8 cellular contexts compared by ENCODE assay signal in genomic region chr1:155207578-155208405, GRCh38. TPM values are rescaled to one million over a fixed set of nuclear protein-coding genes. Genes with fewer than 3 reads are reported as not detected.
DNase-seq lines count a peak whose midpoint lies in the region; ATAC-seq and TF ChIP-seq lines count a peak whose summit lies in the region.

TSS of gene THBS3 (minus strand) at chr1:155207897. CDS start at chr1:155207876, 21 bp downstream.

- H3K27ac Mint-ChIP-seq in activated naive CD4-positive, alpha-beta T cell treated with anti-CD3 and anti-CD28 coated beads, Interleukin-2, amount 50 U/mL, for 72 hours: peak within 1 kb of the TSS; percentile 93 to 96
- H3K27ac Mint-ChIP-seq in osteocyte (ENCODE audit: unreplicated experiment): peak within 1 kb of the TSS; percentile 100

- no peaks in the 10 kb centered on the region for H3K9me3 Mint-ChIP-seq in activated naive CD4-positive, alpha-beta T cell treated with anti-CD3 and anti-CD28 coated beads, Interleukin-2, amount 50 U/mL, for 72 hours
- no peaks in the 10 kb centered on the region for H3K9me3 Mint-ChIP-seq in osteocyte (ENCODE audit: unreplicated experiment)

- no peak for TF ChIP-seq CTCF in osteocyte (IDR thresholded peaks at IDR 0.05)

- intact Hi-C loops in Right ventricle myocardium superior (cut with DNase I): no loop called here

- H3K36me3 Mint-ChIP-seq in activated naive CD4-positive, alpha-beta T cell treated with anti-CD3 and anti-CD28 coated beads, Interleukin-2, amount 50 U/mL, for 72 hours: no peaks in the 10 kb centered on the region
- H3K36me3 Mint-ChIP-seq in osteocyte (ENCODE audit: unreplicated experiment): peaks cover 2% of the 10 kb centered on the region

- no peaks in the 10 kb centered on the region for H3K27me3 Mint-ChIP-seq in osteocyte (ENCODE audit: unreplicated experiment)

- H3K4me1 Mint-ChIP-seq in osteocyte (ENCODE audit: unreplicated experiment): peaks cover 28% of the 10 kb centered on the region

- DNase-seq in DMS 273 treated with DMSO at 0.1 percent for 48 hours (lab: John Stamatoyannopoulos, UW): peak; percentile 35
- DNase-seq in NCI-H1092 treated with DMSO at 0.1 percent for 48 hours (lab: John Stamatoyannopoulos, UW): peak; percentile 60
- DNase-seq in activated naive CD4-positive, alpha-beta T cell treated with anti-CD3 and anti-CD28 coated beads, Interleukin-2, amount 50 U/mL, for 72 hours (ENCODE audit: low spot score in 2 of 2): no peak
- DNase-seq in Right ventricle myocardium superior: peak; percentile 68
- DNase-seq in osteocyte (ENCODE audit: extremely low spot score, unreplicated experiment): no peak
- DNase-seq in NK-92 (lab: John Stamatoyannopoulos, UW; ENCODE audit: unreplicated experiment): no peak

- no peak for ATAC-seq in activated naive CD4-positive, alpha-beta T cell treated with anti-CD3 and anti-CD28 coated beads, Interleukin-2, amount 50 U/mL, for 72 hours
- ATAC-seq in Right ventricle myocardium superior (ENCODE audit: poor library complexity): peak; percentile 12
- no peak for ATAC-seq in HG03280 (IDR thresholded peaks at IDR 0.05; ENCODE audit: unreplicated experiment)
- no peak for ATAC-seq in HG03432 (IDR thresholded peaks at IDR 0.05; ENCODE audit: unreplicated experiment)

- peak within 1 kb of the TSS; percentile 83 for H3K4me3 Mint-ChIP-seq in osteocyte (ENCODE audit: unreplicated experiment)

RNA-seq across cellular contexts. Expression of gene THBS3, which starts in this region (rescaled TPM):
- 10 to 100 TPM; 17.2 to 23.6 TPM for total RNA-seq in activated naive CD4-positive, alpha-beta T cell treated with anti-CD3 and anti-CD28 coated beads, Interleukin-2, amount 50 U/mL, for 72 hours
- total RNA-seq in Right ventricle myocardium superior (5.8 TPM), osteocyte (55.4 and 57.2 TPM in 2 replicates)

Comparison
In these comparisons a context has a peak if more than half of its experiments do, and no peak if none do; other contexts are left out.
1. DNase-seq: peak in DMS 273 treated with DMSO at 0.1 percent for 48 hours (single experiment), NCI-H1092 treated with DMSO at 0.1 percent for 48 hours (single experiment) and Right ventricle myocardium superior (single experiment); none in activated naive CD4-positive, alpha-beta T cell treated with anti-CD3 and anti-CD28 coated beads, Interleukin-2, amount 50 U/mL, for 72 hours (0 of 2), osteocyte (single experiment) and NK-92 (single experiment).